ENCODE assay signal across 17 cellular contexts in genomic region chr2:191195021-191195420, GRCh38. TPM values are rescaled to one million over a fixed set of nuclear protein-coding genes. Genes with fewer than 3 reads are reported as not detected.
DNase-seq lines count a peak whose midpoint lies in the region; ATAC-seq and TF ChIP-seq lines count a peak whose summit lies in the region.
"Had no signal": no experiment of that assay in that cellular context is flagged by ENCODE, and none has a peak within 500 bp of the region (broad histone marks: within the 10 kb centered on the region; RNA-seq: fewer than 3 reads in every experiment).

No MANE protein-coding gene starts in this region.

- H3K27me3 ChIP-seq in CD4-positive, alpha-beta T cell (ENCODE audit: control insufficient read depth, insufficient read depth, low read length) = no peaks in the 10 kb centered on the region
- H3K27me3 ChIP-seq in CD8-positive, alpha-beta T cell (ENCODE audit: insufficient read depth, low read length) = no peaks in the 10 kb centered on the region
- H3K27me3 ChIP-seq: testis had no signal

- peaks cover 9% of the 10 kb centered on the region for H3K9me3 ChIP-seq in CD4-positive, alpha-beta T cell (ENCODE audit: control insufficient read depth, low read length)
- peaks cover 4% of the 10 kb centered on the region for H3K9me3 ChIP-seq in CD8-positive, alpha-beta T cell (ENCODE audit: low read length)
- H3K9me3 ChIP-seq in T-helper 17 cell (ENCODE audit: control insufficient read depth, low read length, poor library complexity, severe bottlenecking) = no peaks in the 10 kb centered on the region
- H3K9me3 ChIP-seq: testis had no signal

- H3K4me3 Mint-ChIP-seq in CD4-positive, alpha-beta T cell = no peak overlapping the region
- H3K4me3 Mint-ChIP-seq in CD8-positive, alpha-beta T cell = no peak overlapping the region
- no peak overlapping the region for H3K4me3 Mint-ChIP-seq in T-helper 17 cell
- H3K4me3 Mint-ChIP-seq: neural crest cell had no signal

- no peak overlapping the region for H3K4me3 ChIP-seq in CD8-positive, alpha-beta T cell (ENCODE audit: low read depth, low read length)
- H3K4me3 ChIP-seq: smooth muscle cell, testis had no signal

- H3K27ac ChIP-seq in CD4-positive, alpha-beta T cell (ENCODE audit: low read depth, low read length) = peak overlapping the region; percentile 37
- no peak overlapping the region for H3K27ac ChIP-seq in CD8-positive, alpha-beta T cell (ENCODE audit: low read depth, low read length)
- H3K27ac ChIP-seq: testis had no signal

- POLR2A ChIA-PET in CD4-positive, alpha-beta T cell (lab: Charles Lee) = interaction anchor here (3.4 kb wide), 1 partner anchor 11 kb away, joined by 10 read pairs; no protein-coding TSS in a partner anchor
- POLR2A ChIA-PET in CD8-positive, alpha-beta T cell (lab: Charles Lee) = interaction anchor here (1.2 kb wide), 1 partner anchor 10 kb away, joined by 4 read pairs; no protein-coding TSS in a partner anchor

- no peak for ATAC-seq in CD4-positive, alpha-beta T cell (ENCODE audit: poor library complexity)
- ATAC-seq in CD8-positive, alpha-beta T cell = no peak
- no peak for ATAC-seq in T-helper 17 cell
- ATAC-seq: HCT116 had no signal

- H3K4me1 Mint-ChIP-seq in CD4-positive, alpha-beta T cell (ENCODE audit: low read depth) = peaks cover 59% of the 10 kb centered on the region
- H3K4me1 Mint-ChIP-seq in CD8-positive, alpha-beta T cell (ENCODE audit: low read depth) = peaks cover 57% of the 10 kb centered on the region
- peaks cover 13% of the 10 kb centered on the region for H3K4me1 Mint-ChIP-seq in T-helper 17 cell
- H3K4me1 Mint-ChIP-seq: neural crest cell had no signal

- intact Hi-C loops in CD4-positive, alpha-beta T cell (cut with DNase I, micrococcal nuclease) = no loop called here
- intact Hi-C loops in CD8-positive, alpha-beta T cell (cut with DNase I, micrococcal nuclease) = no loop called here

- CTCF ChIA-PET in CD4-positive, alpha-beta T cell (lab: Charles Lee) = no interaction called here
- CTCF ChIA-PET in CD8-positive, alpha-beta T cell (lab: Charles Lee) = interaction anchor here (0.8 to 2.0 kb wide), 3 partner anchors 24 to 30 kb away, joined by 4 to 7 read pairs (median 4); no protein-coding TSS in a partner anchor

- H3K36me3 Mint-ChIP-seq in CD4-positive, alpha-beta T cell (ENCODE audit: low read depth) = no peaks in the 10 kb centered on the region
- H3K36me3 Mint-ChIP-seq in CD8-positive, alpha-beta T cell = peaks cover 6% of the 10 kb centered on the region
- no peaks in the 10 kb centered on the region for H3K36me3 Mint-ChIP-seq in T-helper 17 cell (ENCODE audit: low read depth)
- H3K36me3 Mint-ChIP-seq: IgD-negative memory B cell had no signal

- H3K36me3 ChIP-seq in CD8-positive, alpha-beta T cell (ENCODE audit: insufficient read depth, low read length) = no peaks in the 10 kb centered on the region

- no peak for DNase-seq in CD4-positive, alpha-beta T cell
- DNase-seq in CD8-positive, alpha-beta T cell = no peak
- no peak for DNase-seq in T-helper 17 cell
- DNase-seq in dermis blood vessel endothelial cell = peak; percentile 38
- DNase-seq in NCI-H1694 treated with DMSO at 0.1 percent for 48 hours (lab: John Stamatoyannopoulos, UW) = no peak
- DNase-seq in EL = no peak
- no peak for DNase-seq in NCI-H748 treated with DMSO at 0.1 percent for 48 hours (lab: John Stamatoyannopoulos, UW)
- DNase-seq: activated CD4-positive, alpha-beta T cell treated with anti-CD3 and anti-CD28 coated beads for 48 hours; kidney glomerular epithelial cell; MV-4-11; NCI-H1930; SIG-M5; testis had no signal

- H3K27me3 Mint-ChIP-seq in CD4-positive, alpha-beta T cell = no peaks in the 10 kb centered on the region
- H3K27me3 Mint-ChIP-seq in CD8-positive, alpha-beta T cell (ENCODE audit: low read depth) = no peaks in the 10 kb centered on the region
- no peaks in the 10 kb centered on the region for H3K27me3 Mint-ChIP-seq in T-helper 17 cell

- TF ChIP-seq CTCF in CD4-positive, alpha-beta T cell (IDR thresholded peaks at IDR 0.05) = no peak
- TF ChIP-seq CTCF in CD8-positive, alpha-beta T cell (IDR thresholded peaks at IDR 0.05) = no peak

- H3K9me3 Mint-ChIP-seq in CD4-positive, alpha-beta T cell = no peaks in the 10 kb centered on the region
- peaks cover 12% of the 10 kb centered on the region for H3K9me3 Mint-ChIP-seq in CD8-positive, alpha-beta T cell

- H3K4me1 ChIP-seq in CD8-positive, alpha-beta T cell (ENCODE audit: insufficient read depth, low read length) = peaks cover 41% of the 10 kb centered on the region
- H3K4me1 ChIP-seq: testis had no signal

- H3K27ac Mint-ChIP-seq in CD4-positive, alpha-beta T cell = peak overlapping the region; percentile 81
- H3K27ac Mint-ChIP-seq in CD8-positive, alpha-beta T cell = peak overlapping the region; percentile 89
- peak overlapping the region; percentile 67 for H3K27ac Mint-ChIP-seq in T-helper 17 cell
- H3K27ac Mint-ChIP-seq: IgD-negative memory B cell had no signal

RNA-seq across cellular contexts. Expression of gene STAT4, which starts 44.2 kb away (rescaled TPM):
- 10 to 100 TPM; 77.1 to 83.0 TPM for total RNA-seq in CD4-positive, alpha-beta T cell
- total RNA-seq in CD8-positive, alpha-beta T cell = 100 to 1,000 TPM; 136 to 141 TPM
- total RNA-seq in T-helper 17 cell (100 to 1,000 TPM; 117 to 128 TPM), dermis blood vessel endothelial cell (0.51 and 1.6 TPM in 2 replicates)

RNA-seq across cellular contexts. Expression of gene MYO1B, which starts 50.2 kb away (rescaled TPM):
- total RNA-seq in CD4-positive, alpha-beta T cell = 1 to 10 TPM in 1 of 2 experiments, under 1 TPM in 1; 0.98 to 1.3 TPM
- under 1 TPM; 0.38 to 1.00 TPM for total RNA-seq in CD8-positive, alpha-beta T cell
- total RNA-seq in T-helper 17 cell = under 1 TPM; 0.23 to 0.52 TPM
- total RNA-seq in dermis blood vessel endothelial cell = 131 and 133 TPM in 2 replicates

Comparison
In these comparisons a context has a peak if more than half of its experiments do, and no peak if none do; other contexts are left out.
1. RNA of gene STAT4, which starts 44.2 kb away (total RNA-seq): 136 to 141 TPM in CD8-positive, alpha-beta T cell, 117 to 128 TPM in T-helper 17 cell and 77.1 to 83.0 TPM in CD4-positive, alpha-beta T cell; 0.51 to 1.6 TPM in dermis blood vessel endothelial cell; every median in the first group is over 10 times any median in the second.
2. RNA of gene MYO1B, which starts 50.2 kb away (total RNA-seq): 131 to 133 TPM in dermis blood vessel endothelial cell; 0.98 to 1.3 TPM in CD4-positive, alpha-beta T cell, 0.38 to 1.00 TPM in CD8-positive, alpha-beta T cell and 0.23 to 0.52 TPM in T-helper 17 cell; every median in the first group is over 10 times any median in the second.
3. Peak in every context shown above with its lines, with median percentiles within 50 percentile points of each other: H3K27ac Mint-ChIP-seq.